9 cellular contexts compared by ENCODE assay signal in the genomic region with DNA sequence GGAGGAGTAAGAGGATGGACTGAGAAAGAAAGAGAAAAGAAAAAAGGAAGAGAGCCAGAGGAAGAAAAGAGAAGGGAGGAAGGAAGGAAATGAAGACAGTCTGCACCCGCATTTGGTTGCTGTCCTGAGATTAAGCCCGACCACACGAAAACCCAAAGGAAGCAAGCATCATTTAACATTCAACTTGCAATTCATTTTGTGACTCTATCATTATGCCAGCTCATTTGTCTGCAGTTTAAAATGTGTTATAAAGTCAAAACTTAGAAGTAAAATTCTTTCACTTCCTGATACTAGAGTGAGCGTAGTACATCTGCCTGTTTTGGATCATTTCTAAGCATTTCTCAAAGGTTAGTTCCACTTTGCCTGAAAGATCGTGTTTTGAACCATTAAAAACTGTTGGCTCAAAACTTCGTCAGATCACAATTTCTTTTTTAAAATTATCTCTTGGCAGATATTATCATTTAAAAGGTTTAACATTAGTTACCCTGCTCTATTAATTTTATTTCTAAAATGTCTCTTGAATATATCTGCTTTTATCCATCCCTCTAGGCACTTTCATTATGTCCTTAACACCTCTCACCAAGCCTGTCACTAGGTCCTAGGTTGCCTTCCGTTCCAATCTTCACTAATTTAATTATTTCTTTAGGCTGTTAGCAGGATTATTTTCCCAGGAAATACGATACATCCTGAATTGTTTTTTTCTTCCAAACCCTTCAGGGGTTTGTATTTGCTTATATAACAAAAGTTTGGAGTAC.
DNase-seq lines count a peak whose midpoint lies in the region; ATAC-seq lines count a peak whose summit lies in the region.
"Had no signal": no experiment of that assay in that cellular context is flagged by ENCODE, and none has a peak within 500 bp of the region (broad histone marks: within the 10 kb centered on the region; RNA-seq: fewer than 3 reads in every experiment).

No MANE protein-coding gene starts in this region.

- peaks cover 9 to 46% (median 34%) of the 10 kb centered on the region in 4 donors for H3K4me1 Mint-ChIP-seq in CD4-positive, CD25-positive, alpha-beta regulatory T cell
- H3K4me1 Mint-ChIP-seq in activated T-helper 2 cell treated with anti-CD3 and anti-CD28 coated beads, Interferon-gamma antibody, Interleukin-2, Interleukin-4, amounts not matched to agents 10 μg/mL and 5 μg/mL and 100 μg/mL, durations not matched to agents 14 hours and 24 hours and 36 hours (ENCODE audit: low read depth): peaks cover 41% of the 10 kb centered on the region

- no peaks in the 10 kb centered on the region for H3K9me3 ChIP-seq in CD4-positive, CD25-positive, alpha-beta regulatory T cell (ENCODE audit: control insufficient read depth in 2 of 2, low read length in 2 of 2)

- peaks cover 14% of the 10 kb centered on the region for H3K4me1 ChIP-seq in CD4-positive, CD25-positive, alpha-beta regulatory T cell (ENCODE audit: control insufficient read depth, insufficient read depth, low read length, poor library complexity, severe bottlenecking)

- peak overlapping the region; percentile 18 to 90 (median 85) for H3K4me3 Mint-ChIP-seq in CD4-positive, CD25-positive, alpha-beta regulatory T cell
- peak overlapping the region; percentile 71 for H3K4me3 Mint-ChIP-seq in activated T-helper 2 cell treated with anti-CD3 and anti-CD28 coated beads, Interferon-gamma antibody, Interleukin-2, Interleukin-4, amounts not matched to agents 10 μg/mL and 5 μg/mL and 100 μg/mL, durations not matched to agents 14 hours and 24 hours and 36 hours (ENCODE audit: low read depth)

- ATAC-seq in CD4-positive, CD25-positive, alpha-beta regulatory T cell (ENCODE audit: low read depth in 2 of 2): peak; percentile 8 to 43
- ATAC-seq in GM19328 (IDR thresholded peaks at IDR 0.05; ENCODE audit: unreplicated experiment) (peak; percentile 74), HG03175 (IDR thresholded peaks at IDR 0.05; ENCODE audit: unreplicated experiment) (peak; percentile 90)

- no peaks in the 10 kb centered on the region for H3K27me3 ChIP-seq in CD4-positive, CD25-positive, alpha-beta regulatory T cell (ENCODE audit: control insufficient read depth, insufficient read depth, low read length)

- H3K4me3 ChIP-seq in CD4-positive, CD25-positive, alpha-beta regulatory T cell (ENCODE audit: low read depth, low read length): peak overlapping the region; percentile 79
- H3K4me3 ChIP-seq: cardiac muscle cell had no signal

- H3K9me3 Mint-ChIP-seq in CD4-positive, CD25-positive, alpha-beta regulatory T cell: no peaks in the 10 kb centered on the region
- no peaks in the 10 kb centered on the region for H3K9me3 Mint-ChIP-seq in activated T-helper 2 cell treated with anti-CD3 and anti-CD28 coated beads, Interferon-gamma antibody, Interleukin-2, Interleukin-4, amounts not matched to agents 10 μg/mL and 5 μg/mL and 100 μg/mL, durations not matched to agents 14 hours and 24 hours and 36 hours

- peak overlapping the region; percentile 3 to 91 (median 87) for H3K27ac Mint-ChIP-seq in CD4-positive, CD25-positive, alpha-beta regulatory T cell
- peak overlapping the region; percentile 71 for H3K27ac Mint-ChIP-seq in activated T-helper 2 cell treated with anti-CD3 and anti-CD28 coated beads, Interferon-gamma antibody, Interleukin-2, Interleukin-4, amounts not matched to agents 10 μg/mL and 5 μg/mL and 100 μg/mL, durations not matched to agents 14 hours and 24 hours and 36 hours

- H3K36me3 Mint-ChIP-seq in CD4-positive, CD25-positive, alpha-beta regulatory T cell: no peaks in the 10 kb centered on the region
- H3K36me3 Mint-ChIP-seq in activated T-helper 2 cell treated with anti-CD3 and anti-CD28 coated beads, Interferon-gamma antibody, Interleukin-2, Interleukin-4, amounts not matched to agents 10 μg/mL and 5 μg/mL and 100 μg/mL, durations not matched to agents 14 hours and 24 hours and 36 hours (ENCODE audit: low read depth): no peaks in the 10 kb centered on the region

- intact Hi-C loops in activated T-helper 2 cell treated with anti-CD3 and anti-CD28 coated beads, Interferon-gamma antibody, Interleukin-2, Interleukin-4, amounts not matched to agents 10 μg/mL and 5 μg/mL and 100 μg/mL, durations not matched to agents 14 hours and 24 hours and 36 hours (cut with micrococcal nuclease): loop anchor here (1.0 to 10.0 kb wide), 5 partner anchors 72 to 280 kb away; partner anchors contain the start of gene TLE4

- H3K36me3 ChIP-seq in CD4-positive, CD25-positive, alpha-beta regulatory T cell (ENCODE audit: control insufficient read depth, insufficient read depth, low read length): no peaks in the 10 kb centered on the region
- H3K36me3 ChIP-seq: cardiac muscle cell had no signal

- DNase-seq in CD4-positive, CD25-positive, alpha-beta regulatory T cell: peak in 1 of 3 donors; percentile 53
- no peak for DNase-seq in activated T-helper 2 cell treated with anti-CD3 and anti-CD28 coated beads, Interferon-gamma antibody, Interleukin-2, Interleukin-4, amounts not matched to agents 10 μg/mL and 5 μg/mL and 100 μg/mL, durations not matched to agents 14 hours and 24 hours and 36 hours (ENCODE audit: low spot score)
- no peak for DNase-seq in NCI-H2227 (lab: John Stamatoyannopoulos, UW; ENCODE audit: unreplicated experiment)
- no peak for DNase-seq in HK-2 (ENCODE audit: unreplicated experiment)
- DNase-seq in NCI-H2029 treated with DMSO at 0.1 percent for 48 hours (lab: John Stamatoyannopoulos, UW): no peak
- DNase-seq in RKO (ENCODE audit: low spot score): no peak

- no peak overlapping the region for H3K27ac ChIP-seq in CD4-positive, CD25-positive, alpha-beta regulatory T cell (ENCODE audit: insufficient read depth, low read length, poor library complexity, severe bottlenecking)
- H3K27ac ChIP-seq: cardiac muscle cell had no signal

- no peaks in the 10 kb centered on the region for H3K27me3 Mint-ChIP-seq in CD4-positive, CD25-positive, alpha-beta regulatory T cell
- H3K27me3 Mint-ChIP-seq in activated T-helper 2 cell treated with anti-CD3 and anti-CD28 coated beads, Interferon-gamma antibody, Interleukin-2, Interleukin-4, amounts not matched to agents 10 μg/mL and 5 μg/mL and 100 μg/mL, durations not matched to agents 14 hours and 24 hours and 36 hours (ENCODE audit: low read depth): peaks cover 10% of the 10 kb centered on the region

Comparison
In these comparisons a context has a peak if more than half of its experiments do, and no peak if none do; other contexts are left out.
1. ATAC-seq: peak in every context shown above with its lines; median percentile 90 in HG03175; 74 in GM19328; 26 in CD4-positive, CD25-positive, alpha-beta regulatory T cell.